In the genomic region with DNA sequence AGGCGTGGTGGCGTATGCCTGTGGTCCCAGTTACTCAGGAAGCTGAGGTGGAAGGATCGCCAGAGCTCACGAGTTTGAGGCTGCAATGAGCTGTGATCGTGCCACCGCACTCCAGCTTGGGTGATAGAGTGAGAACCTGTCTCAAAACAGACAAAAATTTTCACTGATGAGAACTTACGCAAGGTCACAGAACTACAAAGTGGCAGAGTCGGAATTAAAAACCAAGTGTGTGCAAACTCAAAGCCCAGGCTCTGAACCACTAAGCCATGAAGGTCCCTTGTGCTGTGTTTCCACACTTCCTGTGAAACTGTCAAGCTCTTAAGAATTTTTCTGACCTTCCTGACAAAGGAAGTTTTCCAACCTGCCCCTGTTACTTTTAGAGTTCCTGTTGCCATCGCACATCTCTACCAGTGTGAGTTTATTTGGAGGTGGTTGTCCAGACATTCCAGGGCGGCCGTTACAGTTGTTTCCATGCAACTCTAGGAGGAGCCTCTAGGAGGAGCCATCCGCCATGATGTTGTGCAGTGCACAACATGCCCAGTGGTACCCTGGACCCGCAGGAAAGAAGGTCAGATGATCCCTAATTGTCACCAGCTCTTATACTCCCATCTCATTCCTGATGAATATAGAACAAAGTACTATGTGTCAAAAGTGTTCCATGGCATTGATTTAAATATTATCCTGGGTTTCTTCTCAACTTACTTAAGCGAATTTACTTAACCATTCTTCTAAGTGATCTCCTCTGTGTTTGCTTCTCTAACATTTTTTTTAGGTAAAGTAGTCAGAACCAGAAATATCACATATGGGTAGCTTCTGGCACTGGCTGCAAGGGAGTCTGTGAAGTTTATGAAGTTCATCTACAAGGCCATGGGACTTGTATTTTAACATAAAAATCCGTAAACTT, we compare ENCODE assay signal across 8 cellular contexts.
DNase-seq lines count a peak whose midpoint lies in the region; ATAC-seq and TF ChIP-seq lines count a peak whose summit lies in the region.

No MANE protein-coding gene starts in this region.

- in situ Hi-C loops in T47D (cut with HindIII; ENCODE audit: low pct_unique_long_range_greater_than_20kb, low sequenced_read_pairs): no loop called here

- no peaks in the 10 kb centered on the region for H3K27me3 Mint-ChIP-seq in nephron (ENCODE audit: low read depth)

- peaks cover 25% of the 10 kb centered on the region for H3K4me1 Mint-ChIP-seq in nephron

- no peaks in the 10 kb centered on the region for H3K36me3 Mint-ChIP-seq in nephron (ENCODE audit: low read depth)

- TF ChIP-seq CTCF in LNCAP (IDR thresholded peaks at IDR 0.05) (peak; percentile 83), nephron (IDR thresholded peaks at IDR 0.05; ENCODE audit: unreplicated experiment in 3 of 3) (no peak)

- H3K27ac Mint-ChIP-seq in nephron: peak overlapping the region; percentile 61 to 81 (median 66)

- H3K9me3 Mint-ChIP-seq in nephron: no peaks in the 10 kb centered on the region

- no peak overlapping the region for H3K4me3 Mint-ChIP-seq in nephron

- ATAC-seq in GM21360 (IDR thresholded peaks at IDR 0.05; ENCODE audit: unreplicated experiment): no peak

- DNase-seq in DMS 273 (lab: John Stamatoyannopoulos, UW; ENCODE audit: unreplicated experiment) (peak; percentile 34), DMS 273 treated with DMSO at 0.1 percent for 48 hours (lab: John Stamatoyannopoulos, UW) (no peak), T47D (ENCODE audit: low read depth in 1 of 2, low spot score in 1 of 2) (peak; percentile 18 to 68), pons (ENCODE audit: low spot score) (no peak), DMS79 treated with DMSO at 0.1 percent for 48 hours (lab: John Stamatoyannopoulos, UW) (no peak)

Comparison
In these comparisons a context has a peak if more than half of its experiments do, and no peak if none do; other contexts are left out.
1. DNase-seq: peak in DMS 273 (single experiment) and T47D (2 of 2); none in DMS 273 treated with DMSO at 0.1 percent for 48 hours (single experiment), pons (single experiment) and DMS79 treated with DMSO at 0.1 percent for 48 hours (single experiment).